In genomic region chr4:1221155-1221870, GRCh38 we compare ENCODE assay signal across 2 cellular contexts.
A peak's percentile ranks its signal among the peaks of the same experiment; 100 is the strongest.
TF ChIP-seq lines count a peak whose summit lies in the region.

No MANE protein-coding gene starts in this region.

TF ChIP-seq in Ishikawa, 13 proteins besides CTCF, POLR2A, EP300 and RAD21:
- peak; percentile 52 for TF ChIP-seq TEAD4 (IDR thresholded peaks at IDR 0.05)
- no peak for TF ChIP-seq EGR1 (IDR thresholded peaks at IDR 0.05)

TF ChIP-seq in H1, 55 proteins besides CTCF, POLR2A, EP300 and RAD21:
- TF ChIP-seq MAFK (IDR thresholded peaks at IDR 0.05; ENCODE audit: low read depth, low read length) (no peak), GTF2F1 (IDR thresholded peaks at IDR 0.05; ENCODE audit: borderline replicate concordance, low read depth, low read length) (no peak), CBX5 (IDR thresholded peaks at IDR 0.05; ENCODE audit: low read depth, low read length) (no peak), SUZ12 (IDR thresholded peaks at IDR 0.05; ENCODE audit: low read length) (no peak), FOSL1 (IDR thresholded peaks at IDR 0.05; ENCODE audit: insufficient read depth, low read depth, low read length) (no peak)
- TF ChIP-seq, protein P1, sequence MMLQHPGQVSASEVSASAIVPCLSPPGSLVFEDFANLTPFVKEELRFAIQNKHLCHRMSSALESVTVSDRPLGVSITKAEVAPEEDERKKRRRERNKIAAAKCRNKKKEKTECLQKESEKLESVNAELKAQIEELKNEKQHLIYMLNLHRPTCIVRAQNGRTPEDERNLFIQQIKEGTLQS (IDR thresholded peaks at IDR 0.05; ENCODE audit: insufficient read depth, low read depth, low read length) = no peak
